18 cellular contexts compared by ENCODE assay signal in genomic region chr11:131592152-131592551, GRCh38.
DNase-seq lines count a peak whose midpoint lies in the region; ATAC-seq and TF ChIP-seq lines count a peak whose summit lies in the region.
"Had no signal": no experiment of that assay in that cellular context is flagged by ENCODE, and none has a peak within 500 bp of the region (broad histone marks: within the 10 kb centered on the region; RNA-seq: fewer than 3 reads in every experiment).

No MANE protein-coding gene starts in this region.

- H3K79me2 ChIP-seq in smooth muscle cell (ENCODE audit: low read depth): no peaks in the 10 kb centered on the region

- DNase-seq in dorsolateral prefrontal cortex: no peak
- no peak for DNase-seq in nephron progenitor cell
- DNase-seq in ascending aorta (ENCODE audit: low spot score in 2 of 2): no peak
- no peak for DNase-seq in erythroblast (lab: John Stamatoyannopoulos, UW)
- DNase-seq in smooth muscle cell (lab: John Stamatoyannopoulos, UW; ENCODE audit: unreplicated experiment): no peak
- DNase-seq: Caco-2; CD8-positive, alpha-beta T cell; DMS 273 treated with DMSO at 0.1 percent for 48 hours; DMS79; EL; GDM1; H9 had no signal

- no peaks in the 10 kb centered on the region for H3K36me3 ChIP-seq in ascending aorta
- no peaks in the 10 kb centered on the region for H3K36me3 ChIP-seq in smooth muscle cell (ENCODE audit: low read depth)

- H3K4me1 ChIP-seq in ascending aorta (no peaks in the 10 kb centered on the region), smooth muscle cell (ENCODE audit: low read depth) (peaks cover 9% of the 10 kb centered on the region)
- H3K4me1 ChIP-seq: Caco-2 had no signal

- no peak overlapping the region for H3K4me3 Mint-ChIP-seq in brain
- peak overlapping the region; percentile 4 for H3K4me3 Mint-ChIP-seq in nephron progenitor cell
- H3K4me3 Mint-ChIP-seq: CD8-positive, alpha-beta T cell; GM23338; H9 had no signal

- no peaks in the 10 kb centered on the region for H3F3A ChIP-seq in smooth muscle cell (ENCODE audit: low read depth)

- H3K27me3 Mint-ChIP-seq in brain: no peaks in the 10 kb centered on the region
- peaks cover 2% of the 10 kb centered on the region for H3K27me3 Mint-ChIP-seq in nephron progenitor cell (ENCODE audit: low read depth, poor library complexity)

- ATAC-seq in GM21515 (IDR thresholded peaks at IDR 0.05; ENCODE audit: unreplicated experiment): no peak
- ATAC-seq: CD8-positive, alpha-beta T cell; GM12878; HCT116 had no signal

- H3K9ac ChIP-seq in smooth muscle cell (ENCODE audit: low read depth): no peak overlapping the region

- H3K9me3 ChIP-seq in ascending aorta (no peaks in the 10 kb centered on the region), smooth muscle cell (replicated peaks; ENCODE audit: low read depth) (no peaks in the 10 kb centered on the region)
- H3K9me3 ChIP-seq: Caco-2 had no signal

- WGBS in smooth muscle cell (ENCODE audit: low lambda C conversion rate): 63% methylated on average over 2 of the region's 2 CpGs

- intact Hi-C loops in dorsolateral prefrontal cortex (cut with DNase I) (loop anchor here in 1 of 2 donors (2.0 kb wide), 1 partner anchor 69 kb away; no protein-coding TSS in a partner anchor), ascending aorta (cut with DNase I) (no loop called here)

- H3K36me3 Mint-ChIP-seq in brain (peaks cover 5% of the 10 kb centered on the region), nephron progenitor cell (ENCODE audit: low read depth) (no peaks in the 10 kb centered on the region)
- H3K36me3 Mint-ChIP-seq: CD8-positive, alpha-beta T cell had no signal

- H3K4me3 ChIP-seq in dorsolateral prefrontal cortex (no peak overlapping the region), ascending aorta (no peak overlapping the region), smooth muscle cell (no peak overlapping the region)
- H3K4me3 ChIP-seq: GM12878, GM23338 had no signal

- H3K9me3 Mint-ChIP-seq in brain: peaks cover 2 to 7% (median 3%) of the 10 kb centered on the region in 5 experiments
- H3K9me3 Mint-ChIP-seq in nephron progenitor cell: peaks cover 5% of the 10 kb centered on the region
- H3K9me3 Mint-ChIP-seq: GM23338, H9 had no signal

- H3K4me2 ChIP-seq in smooth muscle cell: no peak overlapping the region

- peaks cover 85% of the 10 kb centered on the region for H3K4me1 Mint-ChIP-seq in brain
- H3K4me1 Mint-ChIP-seq in nephron progenitor cell: peaks cover 82% of the 10 kb centered on the region

- no peaks in the 10 kb centered on the region for H3K27me3 ChIP-seq in dorsolateral prefrontal cortex
- H3K27me3 ChIP-seq in ascending aorta: no peaks in the 10 kb centered on the region
- H3K27me3 ChIP-seq in smooth muscle cell (ENCODE audit: low read depth): peaks cover 23% of the 10 kb centered on the region

- no peak overlapping the region for H2AFZ ChIP-seq in smooth muscle cell (ENCODE audit: low read depth)
- H2AFZ ChIP-seq: GM23338 had no signal

- TF ChIP-seq CTCF in brain (conservative IDR thresholded peaks at IDR 0.05): no peak
- no peak for TF ChIP-seq CTCF in dorsolateral prefrontal cortex (IDR thresholded peaks at IDR 0.05 in 54 of 56, conservative IDR thresholded peaks at IDR 0.05 in 2 of 56; ENCODE audit: low read depth in 1 of 56, partially characterized antibody in 56 of 56)
- no peak for TF ChIP-seq CTCF in nephron progenitor cell (IDR thresholded peaks at IDR 0.05)
- no peak for TF ChIP-seq CTCF in ascending aorta (IDR thresholded peaks at IDR 0.05)
- TF ChIP-seq CTCF in smooth muscle cell (IDR thresholded peaks at IDR 0.05; ENCODE audit: borderline replicate concordance, insufficient read depth, poor library complexity, severe bottlenecking): no peak

- H3K27ac ChIP-seq in dorsolateral prefrontal cortex (peak overlapping the region in 58 of 59 donors; percentile 1 to 100 (median 93)), temporal lobe (ENCODE audit: low read depth, low read length) (peak overlapping the region; percentile 98), ascending aorta (no peak overlapping the region), smooth muscle cell (ENCODE audit: low read depth) (no peak overlapping the region)

- no peaks in the 10 kb centered on the region for H4K20me1 ChIP-seq in smooth muscle cell (ENCODE audit: low read depth)

- peak overlapping the region; percentile 3 to 89 (median 46) for H3K27ac Mint-ChIP-seq in brain
- H3K27ac Mint-ChIP-seq in nephron progenitor cell: no peak overlapping the region
- H3K27ac Mint-ChIP-seq: CD8-positive, alpha-beta T cell; GM23338 had no signal

- no peak for TF ChIP-seq POLR2A in erythroblast (IDR thresholded peaks at IDR 0.05; ENCODE audit: low read length)

Comparison
In these comparisons a context has a peak if more than half of its experiments do, and no peak if none do; other contexts are left out.
1. H3K27ac ChIP-seq: peak in dorsolateral prefrontal cortex (58 of 59) and temporal lobe (single experiment); none in ascending aorta (0 of 2) and smooth muscle cell (single experiment).